ENCODE assay signal across 22 cellular contexts in the genomic region with DNA sequence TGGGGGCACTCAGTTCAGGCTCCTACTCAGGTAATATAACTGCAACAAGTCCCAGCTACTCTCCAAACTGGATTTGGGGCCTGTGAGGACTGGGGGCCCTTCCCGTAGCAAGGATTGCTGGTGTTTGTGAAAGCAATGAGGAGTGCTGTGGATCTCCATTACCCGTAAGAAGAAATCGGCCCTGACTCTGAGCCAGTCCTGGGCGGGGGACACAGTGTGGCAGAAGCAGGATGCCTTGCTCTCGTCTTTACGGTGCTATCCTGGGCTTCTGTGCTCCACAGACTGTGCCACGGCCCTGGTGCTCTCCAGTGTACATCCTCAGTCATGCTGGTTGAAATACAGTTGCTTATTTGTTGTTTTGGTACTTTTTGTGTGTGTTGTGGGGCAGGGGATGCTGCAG.
"Had no signal": no experiment of that assay in that cellular context is flagged by ENCODE, and none has a peak within 500 bp of the region (broad histone marks: within the 10 kb centered on the region; RNA-seq: fewer than 3 reads in every experiment).

No MANE protein-coding gene starts in this region.

- H3K27ac ChIP-seq: coronary artery, left ventricle myocardium inferior, lower lobe of right lung, parathyroid adenoma, psoas muscle, tibial nerve had no signal

- H2AFZ ChIP-seq: parathyroid adenoma had no signal

- ATAC-seq: esophagus mucosa, left cardiac atrium, lower lobe of right lung, natural killer cell, psoas muscle had no signal

- H3K4me1 Mint-ChIP-seq: immature natural killer cell, memory B cell, mesothelial cell of epicardium, natural killer cell had no signal

- DNase-seq: caudate nucleus; effector CD4-positive, alpha-beta T cell; foreskin fibroblast; immature natural killer cell; kidney; left cardiac atrium; left ventricle myocardium inferior; lower lobe of right lung; natural killer cell; nucleus accumbens; psoas muscle; retina; small intestine; stimulated activated CD4-positive, alpha-beta T cell treated with anti-CD3 and anti-CD28 coated beads, Interleukin-12 subunit alpha, Interleukin-12 subunit beta, amount 100 ng/mL, for 4 hours; stimulated activated naive CD4-positive, alpha-beta T cell treated with Interleukin-2 at 50 U/mL for 16 hours had no signal

- H3K9ac ChIP-seq: parathyroid adenoma had no signal

- H3K36me3 Mint-ChIP-seq: memory B cell, mesothelial cell of epicardium had no signal

- H3K27me3 ChIP-seq: tibial nerve had no signal

- H3K4me3 ChIP-seq: coronary artery, left ventricle myocardium inferior, lower lobe of right lung, psoas muscle, tibial nerve had no signal

- H3K79me2 ChIP-seq: parathyroid adenoma had no signal

- H3K36me3 ChIP-seq: left ventricle myocardium inferior, lower lobe of right lung, tibial nerve had no signal

- H3K27ac Mint-ChIP-seq: immature natural killer cell, memory B cell, mesothelial cell of epicardium, natural killer cell had no signal

- H3K4me3 Mint-ChIP-seq: immature natural killer cell, memory B cell, mesothelial cell of epicardium, natural killer cell, neural crest cell had no signal

- H3K4me1 ChIP-seq: left ventricle myocardium inferior, lower lobe of right lung, psoas muscle had no signal
